In the genomic region with DNA sequence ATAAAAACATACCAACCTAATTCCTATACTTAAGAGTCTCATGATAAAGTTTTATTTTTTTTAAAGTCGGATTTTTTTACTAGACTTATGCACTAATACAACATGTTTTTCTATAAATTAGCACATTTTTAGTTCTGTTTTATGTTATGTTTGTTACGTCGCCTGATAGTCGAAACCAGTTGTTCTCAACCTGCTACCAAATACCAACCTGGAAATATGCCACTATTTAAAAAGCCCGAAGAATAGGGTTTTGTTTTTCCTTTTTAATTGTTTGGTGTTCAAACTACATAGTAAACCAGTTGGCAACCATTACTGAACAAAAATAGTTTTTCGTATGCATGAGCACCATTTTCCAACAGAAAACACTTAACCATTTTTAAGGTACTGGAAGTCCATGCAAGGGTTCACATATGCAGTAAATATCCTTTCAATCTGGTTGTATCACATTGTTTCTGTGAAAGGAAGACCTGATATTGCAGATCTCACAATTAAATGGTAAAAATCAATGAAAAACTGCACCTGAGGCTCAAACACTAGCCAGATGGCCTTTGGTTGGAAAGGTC, we compare ENCODE assay signal across 9 cellular contexts. TPM values are rescaled to one million over a fixed set of nuclear protein-coding genes. Genes with fewer than 3 reads are reported as not detected.
DNase-seq lines count a peak whose midpoint lies in the region; ATAC-seq and TF ChIP-seq lines count a peak whose summit lies in the region.
"Had no signal": no experiment of that assay in that cellular context is flagged by ENCODE, and none has a peak within 500 bp of the region (broad histone marks: within the 10 kb centered on the region; RNA-seq: fewer than 3 reads in every experiment).

No MANE protein-coding gene starts in this region.

- intact Hi-C loops in cardiac septum (cut with DNase I) (loop anchor here (5.0 kb wide), 1 partner anchor 108 kb away; no protein-coding TSS in a partner anchor), upper lobe of right lung (cut with DNase I) (no loop called here)

- H3K4me1 ChIP-seq in cardiac muscle cell (ENCODE audit: low read depth) (peaks cover 9% of the 10 kb centered on the region), upper lobe of right lung (peaks cover 11% of the 10 kb centered on the region)

- H3K27me3 ChIP-seq in cardiac muscle cell (no peaks in the 10 kb centered on the region), upper lobe of right lung (no peaks in the 10 kb centered on the region)

- H3K4me3 ChIP-seq in cardiac muscle cell (peak overlapping the region; percentile 72), upper lobe of right lung (peak overlapping the region; percentile 82)

- H3K27ac Mint-ChIP-seq in mesothelial cell of epicardium, result peak overlapping the region; percentile 89

- TF ChIP-seq POLR2A in GM18505 (IDR thresholded peaks at IDR 0.05; ENCODE audit: borderline replicate concordance, extremely low read depth, insufficient read depth, insufficient read length), result no peak

- peaks cover 21% of the 10 kb centered on the region for H3K4me1 Mint-ChIP-seq in mesothelial cell of epicardium

- no peaks in the 10 kb centered on the region for H3K27me3 Mint-ChIP-seq in mesothelial cell of epicardium (ENCODE audit: low read depth)

- H3K9me3 ChIP-seq in cardiac muscle cell (ENCODE audit: low read depth) (no peaks in the 10 kb centered on the region), upper lobe of right lung (no peaks in the 10 kb centered on the region)

- H3K36me3 Mint-ChIP-seq in mesothelial cell of epicardium, result peaks cover 3% of the 10 kb centered on the region

- H3K36me3 ChIP-seq in cardiac muscle cell (no peaks in the 10 kb centered on the region), upper lobe of right lung (no peaks in the 10 kb centered on the region)

- ATAC-seq in upper lobe of right lung, result no peak
- no peak for ATAC-seq in GM18505 (IDR thresholded peaks at IDR 0.05; ENCODE audit: unreplicated experiment)

- peak overlapping the region; percentile 85 for H3K4me3 Mint-ChIP-seq in mesothelial cell of epicardium

- no peaks in the 10 kb centered on the region for H3K9me3 Mint-ChIP-seq in mesothelial cell of epicardium

- DNase-seq in cardiac muscle cell (ENCODE audit: low read depth in 1 of 2, low spot score in 1 of 2), result no peak
- no peak for DNase-seq in cardiac septum (ENCODE audit: low spot score)
- DNase-seq in caudate nucleus (lab: John Stamatoyannopoulos, UW), result no peak
- no peak for DNase-seq in mesothelial cell of epicardium (ENCODE audit: low spot score in 2 of 2, unreplicated experiment in 2 of 2)
- no peak for DNase-seq in upper lobe of right lung
- DNase-seq in KG1 (lab: John Stamatoyannopoulos, UW), result no peak
- DNase-seq in stimulated activated CD4-positive, alpha-beta T cell treated with anti-CD3 and anti-CD28 coated beads, Interleukin-4, amount 100 ng/mL, for 1 hour, result no peak
- DNase-seq: islet precursor cell had no signal

- H3K27ac ChIP-seq in cardiac muscle cell, result peak overlapping the region; percentile 94
- H3K27ac ChIP-seq in caudate nucleus (ENCODE audit: low read depth, low read length), result peak overlapping the region; percentile 91
- peak overlapping the region; percentile 91 for H3K27ac ChIP-seq in upper lobe of right lung

- TF ChIP-seq CTCF in cardiac muscle cell (IDR thresholded peaks at IDR 0.05; ENCODE audit: low read depth, low read length), result no peak
- no peak for TF ChIP-seq CTCF in mesothelial cell of epicardium (IDR thresholded peaks at IDR 0.05; ENCODE audit: unreplicated experiment)
- no peak for TF ChIP-seq CTCF in upper lobe of right lung (IDR thresholded peaks at IDR 0.05)

RNA-seq across cellular contexts. Expression of gene WDFY3, which starts 1.4 kb away (rescaled TPM):
- 37.3 and 59.0 TPM in 2 replicates for total RNA-seq in cardiac muscle cell
- 9.6 and 15.4 TPM in 2 replicates for polyA plus RNA-seq in cardiac muscle cell
- 60.9 TPM for total RNA-seq in cardiac septum
- total RNA-seq in mesothelial cell of epicardium, result 102 to 115 TPM (median 104 TPM) in 3 replicates
- total RNA-seq in upper lobe of right lung, result 126 TPM
